Comparison of ENCODE assay signal across 23 cellular contexts in the genomic region with DNA sequence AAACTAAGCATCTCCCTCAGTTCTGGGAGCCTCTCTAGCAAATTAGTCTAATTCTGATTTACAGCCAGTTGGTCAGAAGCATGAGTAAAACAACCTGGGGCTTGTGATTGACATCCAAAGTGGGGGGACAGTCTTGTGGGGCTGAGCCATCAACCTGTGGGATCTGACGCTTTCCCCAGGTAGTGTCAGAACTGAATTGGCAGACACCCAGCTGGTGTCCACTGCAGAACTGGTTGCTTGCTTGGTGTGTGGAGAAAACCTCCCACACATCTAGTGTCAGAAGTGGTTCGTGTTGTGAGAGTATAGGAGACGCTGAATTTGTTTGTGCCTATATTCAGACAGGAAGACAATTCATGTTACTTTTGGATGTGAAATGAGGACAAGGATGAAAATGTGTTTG.
DNase-seq lines count a peak whose midpoint lies in the region; ATAC-seq, FAIRE-seq and TF ChIP-seq lines count a peak whose summit lies in the region.
"Had no signal": no experiment of that assay in that cellular context is flagged by ENCODE, and none has a peak within 500 bp of the region (broad histone marks: within the 10 kb centered on the region; RNA-seq: fewer than 3 reads in every experiment).

No MANE protein-coding gene starts in this region.

- peak; percentile 36 for DNase-seq in activated CD8-positive, alpha-beta memory T cell treated with anti-CD3 and anti-CD28 coated beads, Interleukin-2, amount 50 U/mL, for 1 hour (ENCODE audit: extremely low read depth)
- no peak for DNase-seq in activated CD8-positive, alpha-beta memory T cell treated with anti-CD3 and anti-CD28 coated beads for 24 hours
- DNase-seq in CD4-positive, alpha-beta T cell: peak in 2 of 10 experiments; percentile 33 to 58
- DNase-seq in K562 (ENCODE audit: extremely low read depth in 1 of 4, low spot score in 3 of 4) (peak in 1 of 4 experiments; percentile 26), DMS79 (lab: John Stamatoyannopoulos, UW) (no peak), frontal cortex (ENCODE audit: low spot score in 2 of 2) (no peak)
- DNase-seq: activated CD8-positive, alpha-beta memory T cell treated with anti-CD3 and anti-CD28 coated beads, Interleukin-2, amount 50 U/mL, for 48 hours; activated naive CD8-positive, alpha-beta T cell treated with anti-CD3 and anti-CD28 coated beads, Interleukin-2, amount 10 ng/mL, durations not matched to agents 7 days and 5 days; H9; immature natural killer cell; KG1; NCI-H1694; NCI-H2227 treated with DMSO at 0.1 percent for 48 hours; SHP77; stimulated activated CD8-positive, alpha-beta memory T cell treated with anti-CD3 and anti-CD28 coated beads, Interleukin-4, amount 100 ng/mL, for 48 hours; SW 1271 had no signal

- H3K4me1 Mint-ChIP-seq in CD4-positive, alpha-beta T cell (ENCODE audit: low read depth): peaks cover 62% of the 10 kb centered on the region
- H3K4me1 Mint-ChIP-seq: H9, immature natural killer cell had no signal

- no peak overlapping the region for H2AFZ ChIP-seq in K562 (ENCODE audit: low read depth, low read length)
- H2AFZ ChIP-seq: hepatocyte had no signal

- no peaks in the 10 kb centered on the region for H3K27me3 ChIP-seq in CD4-positive, alpha-beta T cell (ENCODE audit: control insufficient read depth, insufficient read depth, low read length)
- no peaks in the 10 kb centered on the region for H3K27me3 ChIP-seq in K562 (ENCODE audit: control insufficient read depth in 2 of 2, insufficient read depth in 2 of 2, low read length in 2 of 2)
- H3K27me3 ChIP-seq: BLaER1 treated with 17β-estradiol and CSF1 and Interleukin-3, amounts not matched to agents 10 nM and 100 nM; hepatocyte had no signal

- BruUV-seq in K562 (replicated peaks; lab: Mats Ljungman, UMichigan): no TSS peak

- no peak overlapping the region for H3K4me3 Mint-ChIP-seq in CD4-positive, alpha-beta T cell
- H3K4me3 Mint-ChIP-seq: activated naive CD8-positive, alpha-beta T cell treated with anti-CD3 and anti-CD28 coated beads, Interleukin-2, amount 10 ng/mL, durations not matched to agents 7 days and 5 days; H9; immature natural killer cell; neural crest cell had no signal

- H3K9me3 ChIP-seq in CD4-positive, alpha-beta T cell (ENCODE audit: control insufficient read depth, low read length): no peaks in the 10 kb centered on the region
- H3K9me3 ChIP-seq in HEK293 (ENCODE audit: control insufficient read depth, insufficient read depth, low read depth, low read length) (no peaks in the 10 kb centered on the region), K562 (replicated peaks; ENCODE audit: control insufficient read depth, insufficient read depth, low read depth, low read length) (no peaks in the 10 kb centered on the region)
- H3K9me3 ChIP-seq: BLaER1 treated with 17β-estradiol and CSF1 and Interleukin-3, amounts not matched to agents 10 nM and 100 nM had no signal

- H3K79me2 ChIP-seq in K562 (ENCODE audit: control insufficient read depth, insufficient read depth, low read length): peaks cover 14% of the 10 kb centered on the region; the same call in 2 of the 3 replicates
- H3K79me2 ChIP-seq: hepatocyte had no signal

- no peak for TF ChIP-seq EP300 in K562 (IDR thresholded peaks at IDR 0.05; ENCODE audit: low read length)

- H4K20me1 ChIP-seq in K562 (replicated peaks; ENCODE audit: control insufficient read depth, insufficient read depth, low read length): no peaks in the 10 kb centered on the region
- H4K20me1 ChIP-seq: BLaER1 treated with 17β-estradiol and CSF1 and Interleukin-3, amounts not matched to agents 10 nM and 100 nM had no signal

- POLR2A ChIA-PET in CD4-positive, alpha-beta T cell (lab: Charles Lee): interaction anchor here (0.9 to 1.3 kb wide), 2 partner anchors 8 to 85 kb away, joined by 3 read pairs; no protein-coding TSS in a partner anchor
- POLR2A ChIA-PET in HEK293 (lab: Yijun Ruan, JAX) (no interaction called here), K562 (lab: Yijun Ruan, JAX) (no interaction called here)

- no peak for TF ChIP-seq CTCF in CD4-positive, alpha-beta T cell (IDR thresholded peaks at IDR 0.05)
- no peak for TF ChIP-seq CTCF in HEK293 (tag by site-specific recombination; IDR thresholded peaks at IDR 0.05)
- TF ChIP-seq CTCF in K562 (IDR thresholded peaks at IDR 0.05 in 2 of 3, conservative IDR thresholded peaks at IDR 0.05 in 1 of 3; ENCODE audit: insufficient read depth in 2 of 3, low read depth in 1 of 3, low read length in 3 of 3): no peak

- H3K36me3 Mint-ChIP-seq in CD4-positive, alpha-beta T cell (ENCODE audit: low read depth): no peaks in the 10 kb centered on the region
- H3K36me3 Mint-ChIP-seq: activated naive CD8-positive, alpha-beta T cell treated with anti-CD3 and anti-CD28 coated beads, Interleukin-2, amount 10 ng/mL, durations not matched to agents 7 days and 5 days; immature natural killer cell had no signal

- no peak for TF ChIP-seq RAD21 in K562 (CRISPR knock-in tag; conservative IDR thresholded peaks at IDR 0.05 in 1 of 2, IDR thresholded peaks at IDR 0.05 in 1 of 2)

- FAIRE-seq in K562 (lab: Jason Lieb, UNC): peak; percentile 69
- FAIRE-seq in frontal cortex (lab: Jason Lieb, UNC): no peak
- FAIRE-seq: D721Med had no signal

- in situ Hi-C loops in K562 (cut with MboI): no loop called here

- H3K4me1 ChIP-seq in HEK293 (ENCODE audit: control insufficient read depth, insufficient read depth, low read length): peaks cover 8% of the 10 kb centered on the region; the same call in 1 of the 2 replicates
- H3K4me1 ChIP-seq in K562 (replicated peaks in 1 of 2; ENCODE audit: control insufficient read depth in 2 of 2, insufficient read depth in 2 of 2, low read length in 2 of 2): peaks cover 18 to 34% of the 10 kb centered on the region in 2 experiments; a peak in 4 of 5 replicates
- H3K4me1 ChIP-seq: BLaER1 treated with 17β-estradiol and CSF1 and Interleukin-3, amounts not matched to agents 10 nM and 100 nM had no signal

- peaks cover 2% of the 10 kb centered on the region for H3K9me1 ChIP-seq in K562 (ENCODE audit: control insufficient read depth, insufficient read depth, low read length)

- no peaks in the 10 kb centered on the region for H3K9me3 Mint-ChIP-seq in CD4-positive, alpha-beta T cell
- H3K9me3 Mint-ChIP-seq: H9, immature natural killer cell, neural crest cell had no signal

- H3K27ac Mint-ChIP-seq in CD4-positive, alpha-beta T cell: peak overlapping the region; percentile 81
- H3K27ac Mint-ChIP-seq: activated naive CD8-positive, alpha-beta T cell treated with anti-CD3 and anti-CD28 coated beads, Interleukin-2, amount 10 ng/mL, durations not matched to agents 7 days and 5 days; H9; immature natural killer cell had no signal

- H3K27me3 Mint-ChIP-seq in CD4-positive, alpha-beta T cell: no peaks in the 10 kb centered on the region
- H3K27me3 Mint-ChIP-seq: activated naive CD8-positive, alpha-beta T cell treated with anti-CD3 and anti-CD28 coated beads, Interleukin-2, amount 10 ng/mL, durations not matched to agents 7 days and 5 days had no signal

- H3K4me2 ChIP-seq in K562 (ENCODE audit: insufficient read depth, low read length): no peak overlapping the region
- H3K4me2 ChIP-seq: BLaER1 treated with 17β-estradiol and CSF1 and Interleukin-3, amounts not matched to agents 10 nM and 100 nM; hepatocyte had no signal

- no peak overlapping the region for H3K27ac ChIP-seq in CD4-positive, alpha-beta T cell (ENCODE audit: low read depth, low read length)
- H3K27ac ChIP-seq in HEK293 (ENCODE audit: extremely low read depth, low read depth, low read length): no peak overlapping the region
- H3K27ac ChIP-seq in K562 (ENCODE audit: extremely low read depth, low read depth, low read length): no peak overlapping the region
- H3K27ac ChIP-seq: BLaER1 treated with 17β-estradiol and CSF1 and Interleukin-3, amounts not matched to agents 10 nM and 100 nM; hepatocyte had no signal

- H3K9ac ChIP-seq in K562 (ENCODE audit: insufficient read depth in 1 of 2, low read depth in 2 of 2, low read length in 2 of 2): no peak overlapping the region
- H3K9ac ChIP-seq: BLaER1 treated with 17β-estradiol and CSF1 and Interleukin-3, amounts not matched to agents 10 nM and 100 nM had no signal

- ATAC-seq in CD4-positive, alpha-beta T cell (ENCODE audit: poor library complexity): peak; percentile 50
- no peak for ATAC-seq in K562
- ATAC-seq in GM18907 (IDR thresholded peaks at IDR 0.05; ENCODE audit: unreplicated experiment): no peak
- ATAC-seq: activated CD4-positive, CD25-positive, alpha-beta regulatory T cell treated with anti-CD3 and anti-CD28 coated beads, Interleukin-2, amount 50 U/mL, for 24 hours had no signal

- intact Hi-C loops in CD4-positive, alpha-beta T cell (cut with DNase I, micrococcal nuclease): loop anchor here in 1 of 2 experiments (2.0 kb wide), 1 partner anchor 29 kb away; no protein-coding TSS in a partner anchor
- intact Hi-C loops in K562 (cut with micrococcal nuclease): loop anchor here (10.0 kb wide), 1 partner anchor 465 kb away; no protein-coding TSS in a partner anchor

- peaks cover 2 to 3% of the 10 kb centered on the region in 2 experiments; a peak in 2 of 3 replicates for H3K36me3 ChIP-seq in HEK293 (ENCODE audit: control insufficient read depth in 2 of 2, insufficient read depth in 1 of 2, low read length in 2 of 2)
- peaks cover 11% of the 10 kb centered on the region; the same call in 2 of the 3 replicates for H3K36me3 ChIP-seq in K562 (ENCODE audit: control insufficient read depth, insufficient read depth, low read length)
- H3K36me3 ChIP-seq: BLaER1 treated with 17β-estradiol and CSF1 and Interleukin-3, amounts not matched to agents 10 nM and 100 nM had no signal

- TF ChIP-seq POLR2A in K562 (conservative IDR thresholded peaks at IDR 0.05): no peak

- H3K4me3 ChIP-seq in HEK293 (ENCODE audit: low read depth, low read length): no peak overlapping the region
- H3K4me3 ChIP-seq in K562: no peak overlapping the region
- H3K4me3 ChIP-seq: BLaER1 treated with 17β-estradiol and CSF1 and Interleukin-3, amounts not matched to agents 10 nM and 100 nM; hepatocyte had no signal

- 17% methylated on average over 3 of the region's 3 CpGs for WGBS in K562 (ENCODE audit: insufficient coverage, low coverage, missing lambda C conversion rate)

- CTCF ChIA-PET in CD4-positive, alpha-beta T cell (lab: Charles Lee): no interaction called here
- CTCF ChIA-PET in HEK293 (lab: Yijun Ruan, JAX): interaction anchor here (0.7 kb wide), 1 partner anchor 97 kb away, joined by 3 read pairs; no protein-coding TSS in a partner anchor
- CTCF ChIA-PET in K562 (lab: Yijun Ruan, JAX; ENCODE audit: low intra/inter-chr PET ratio): no interaction called here

TF ChIP-seq in HEK293, 187 proteins besides CTCF, POLR2A, EP300 and RAD21 (continues in another document):
- TF ChIP-seq HOXC10 (CRISPR knock-in tag; IDR thresholded peaks at IDR 0.05) (no peak), ZNF2 (tag by site-specific recombination; IDR thresholded peaks at IDR 0.05) (no peak), EGR2 (tag by site-specific recombination; IDR thresholded peaks at IDR 0.05; ENCODE audit: low read depth) (0 out of 2 replicates have a peak, but pooled peaks have one; percentile 9)
